Comparison of ENCODE assay signal across 11 cellular contexts in genomic region chr11:61384271-61385242, GRCh38. TPM values are rescaled to one million over a fixed set of nuclear protein-coding genes. Genes with fewer than 3 reads are reported as not detected.
DNase-seq lines count a peak whose midpoint lies in the region; ATAC-seq and TF ChIP-seq lines count a peak whose summit lies in the region.
"Had no signal": no experiment of that assay in that cellular context is flagged by ENCODE, and none has a peak within 500 bp of the region (broad histone marks: within the 10 kb centered on the region; RNA-seq: fewer than 3 reads in every experiment).

No MANE protein-coding gene starts in this region.

- no peak overlapping the region for H3K4me3 ChIP-seq in cardiac muscle cell
- H3K4me3 ChIP-seq in OCI-LY7 (ENCODE audit: low read depth, low read length, poor library complexity, severe bottlenecking): no peak overlapping the region
- H3K4me3 ChIP-seq in fibroblast of mammary gland (ENCODE audit: control insufficient read depth, low read depth, low read length): no peak overlapping the region
- H3K4me3 ChIP-seq: esophagus squamous epithelium had no signal

- no peaks in the 10 kb centered on the region for H3K79me2 ChIP-seq in OCI-LY7 (ENCODE audit: insufficient read depth, low read depth, low read length)

- peak; percentile 50 for TF ChIP-seq CTCF in cardiac muscle cell (IDR thresholded peaks at IDR 0.05; ENCODE audit: low read depth, low read length)
- no peak; the same call in 1 of the 2 replicates for TF ChIP-seq CTCF in OCI-LY7 (conservative IDR thresholded peaks at IDR 0.05; ENCODE audit: low read length)
- TF ChIP-seq CTCF in fibroblast of mammary gland (conservative IDR thresholded peaks at IDR 0.05; ENCODE audit: control insufficient read depth, insufficient read depth, low read depth, low read length): peak; percentile 67
- TF ChIP-seq CTCF in CD14-positive monocyte (IDR thresholded peaks at IDR 0.05): no peak

- no peak overlapping the region for H3K27ac ChIP-seq in cardiac muscle cell
- no peak overlapping the region for H3K27ac ChIP-seq in OCI-LY7 (ENCODE audit: low read depth, low read length, poor library complexity, severe bottlenecking)
- H3K27ac ChIP-seq: esophagus squamous epithelium had no signal

- H3K27me3 ChIP-seq in cardiac muscle cell: no peaks in the 10 kb centered on the region
- H3K27me3 ChIP-seq: esophagus squamous epithelium had no signal

- H3K27ac Mint-ChIP-seq in activated T-helper 1 cell treated with anti-CD3 and anti-CD28 coated beads, Interleukin-12 subunit alpha, Interleukin-12 subunit beta, Interleukin-2, Interleukin-4 antibody, amounts not matched to agents 30 ng/mL and 10 ng/mL and 1 ng/mL, durations not matched to agents 14 hours and 24 hours and 36 hours: no peak overlapping the region
- peak overlapping the region in 2 of 7 donors; percentile 36 to 80 for H3K27ac Mint-ChIP-seq in CD14-positive monocyte
- H3K27ac Mint-ChIP-seq: activated T-cell treated with anti-CD3 and anti-CD28 coated beads, Interleukin-2, amount 50 U/mL, for 24 hours had no signal

- no peaks in the 10 kb centered on the region for H3K36me3 Mint-ChIP-seq in activated T-helper 1 cell treated with anti-CD3 and anti-CD28 coated beads, Interleukin-12 subunit alpha, Interleukin-12 subunit beta, Interleukin-2, Interleukin-4 antibody, amounts not matched to agents 30 ng/mL and 10 ng/mL and 1 ng/mL, durations not matched to agents 14 hours and 24 hours and 36 hours (ENCODE audit: low read depth)
- H3K36me3 Mint-ChIP-seq in CD14-positive monocyte: peaks cover 0 to 1% of the 10 kb centered on the region in 2 donors

- H3K4me3 Mint-ChIP-seq in activated T-helper 1 cell treated with anti-CD3 and anti-CD28 coated beads, Interleukin-12 subunit alpha, Interleukin-12 subunit beta, Interleukin-2, Interleukin-4 antibody, amounts not matched to agents 30 ng/mL and 10 ng/mL and 1 ng/mL, durations not matched to agents 14 hours and 24 hours and 36 hours: no peak overlapping the region
- no peak overlapping the region for H3K4me3 Mint-ChIP-seq in CD14-positive monocyte
- H3K4me3 Mint-ChIP-seq: activated T-cell treated with anti-CD3 and anti-CD28 coated beads, Interleukin-2, amount 50 U/mL, for 24 hours had no signal

- H3K4me1 ChIP-seq in cardiac muscle cell (ENCODE audit: low read depth) (no peaks in the 10 kb centered on the region), OCI-LY7 (ENCODE audit: insufficient read depth, low read length, poor library complexity, severe bottlenecking) (no peaks in the 10 kb centered on the region)

- no peaks in the 10 kb centered on the region for H3K27me3 Mint-ChIP-seq in activated T-helper 1 cell treated with anti-CD3 and anti-CD28 coated beads, Interleukin-12 subunit alpha, Interleukin-12 subunit beta, Interleukin-2, Interleukin-4 antibody, amounts not matched to agents 30 ng/mL and 10 ng/mL and 1 ng/mL, durations not matched to agents 14 hours and 24 hours and 36 hours (ENCODE audit: insufficient read depth)
- peaks cover 2 to 9% (median 3%) of the 10 kb centered on the region in 3 donors for H3K27me3 Mint-ChIP-seq in CD14-positive monocyte (ENCODE audit: low read depth in 3 of 3)
- H3K27me3 Mint-ChIP-seq: activated T-cell treated with anti-CD3 and anti-CD28 coated beads, Interleukin-2, amount 50 U/mL, for 24 hours had no signal

- ATAC-seq in Right ventricle myocardium inferior: no peak
- no peak for ATAC-seq in HG03342 (IDR thresholded peaks at IDR 0.05; ENCODE audit: unreplicated experiment)
- ATAC-seq in HG02981 (IDR thresholded peaks at IDR 0.05; ENCODE audit: unreplicated experiment): no peak

- peaks cover 7% of the 10 kb centered on the region for H3K4me1 Mint-ChIP-seq in activated T-helper 1 cell treated with anti-CD3 and anti-CD28 coated beads, Interleukin-12 subunit alpha, Interleukin-12 subunit beta, Interleukin-2, Interleukin-4 antibody, amounts not matched to agents 30 ng/mL and 10 ng/mL and 1 ng/mL, durations not matched to agents 14 hours and 24 hours and 36 hours (ENCODE audit: low read depth)
- H3K4me1 Mint-ChIP-seq in CD14-positive monocyte: peaks cover 28% of the 10 kb centered on the region

- no peaks in the 10 kb centered on the region for H3K9me3 ChIP-seq in cardiac muscle cell (ENCODE audit: low read depth)
- no peaks in the 10 kb centered on the region for H3K9me3 ChIP-seq in OCI-LY7 (ENCODE audit: low read length)
- H3K9me3 ChIP-seq: Caco-2, esophagus squamous epithelium had no signal

- H3K9me3 Mint-ChIP-seq in activated T-helper 1 cell treated with anti-CD3 and anti-CD28 coated beads, Interleukin-12 subunit alpha, Interleukin-12 subunit beta, Interleukin-2, Interleukin-4 antibody, amounts not matched to agents 30 ng/mL and 10 ng/mL and 1 ng/mL, durations not matched to agents 14 hours and 24 hours and 36 hours: peaks cover 5% of the 10 kb centered on the region
- peaks cover 2 to 4% (median 2%) of the 10 kb centered on the region in 7 donors for H3K9me3 Mint-ChIP-seq in CD14-positive monocyte
- H3K9me3 Mint-ChIP-seq: activated T-cell treated with anti-CD3 and anti-CD28 coated beads, Interleukin-2, amount 50 U/mL, for 24 hours had no signal

- BruUV-seq in OCI-LY7 (replicated peaks; lab: Mats Ljungman, UMichigan): no TSS peak

- CTCF ChIA-PET in OCI-LY7 (lab: Charles Lee; ENCODE audit: unreplicated experiment): interaction anchor here (1.0 to 3.0 kb wide), 4 partner anchors 9 to 51 kb away, joined by 4 to 48 read pairs (median 7); partner anchors contain the start of genes DDB1 and TKFC

- H2AFZ ChIP-seq in OCI-LY7 (ENCODE audit: low read length): no peak overlapping the region

- intact Hi-C loops in Right ventricle myocardium inferior (cut with DNase I) (loop anchor here (1.0 kb wide), 1 partner anchor 48 kb away; no protein-coding TSS in a partner anchor), OCI-LY7 (cut with micrococcal nuclease; ENCODE audit: unreplicated experiment) (loop anchor here (1.0 kb wide), 2 partner anchors 48 to 130 kb away; no protein-coding TSS in a partner anchor), CD14-positive monocyte (cut with micrococcal nuclease) (loop anchor here (1.0 to 2.0 kb wide), 2 partner anchors 48 kb away; no protein-coding TSS in a partner anchor)
- intact Hi-C loops in activated T-helper 1 cell treated with anti-CD3 and anti-CD28 coated beads, Interleukin-12 subunit alpha, Interleukin-12 subunit beta, Interleukin-2, Interleukin-4 antibody, amounts not matched to agents 30 ng/mL and 10 ng/mL and 1 ng/mL, durations not matched to agents 14 hours and 24 hours and 36 hours (cut with micrococcal nuclease): loop anchor here (1.0 kb wide), 4 partner anchors 9 to 130 kb away; partner anchors contain the start of gene TMEM138

- no peaks in the 10 kb centered on the region for H3K36me3 ChIP-seq in cardiac muscle cell
- H3K36me3 ChIP-seq in OCI-LY7 (ENCODE audit: insufficient read depth, low read length): no peaks in the 10 kb centered on the region
- H3K36me3 ChIP-seq: esophagus squamous epithelium had no signal

- DNase-seq in cardiac muscle cell (ENCODE audit: low read depth in 1 of 2, low spot score in 1 of 2) (peak; percentile 14 to 68), Right ventricle myocardium inferior (ENCODE audit: missing footprints) (no peak), OCI-LY7 (ENCODE audit: low spot score) (peak; percentile 18), fibroblast of mammary gland (ENCODE audit: low read depth) (peak; percentile 62), CD14-positive monocyte (ENCODE audit: low spot score) (no peak)
- no peak for DNase-seq in activated T-helper 1 cell treated with anti-CD3 and anti-CD28 coated beads, Interleukin-12 subunit alpha, Interleukin-12 subunit beta, Interleukin-2, Interleukin-4 antibody, amounts not matched to agents 30 ng/mL and 10 ng/mL and 1 ng/mL, durations not matched to agents 14 hours and 24 hours and 36 hours (ENCODE audit: low spot score)
- DNase-seq: esophagus squamous epithelium had no signal

- no peaks in the 10 kb centered on the region for H4K20me1 ChIP-seq in OCI-LY7 (ENCODE audit: insufficient read depth, low read length)

- no peak overlapping the region for H3K4me2 ChIP-seq in OCI-LY7 (ENCODE audit: low read length)

- H3K9me2 ChIP-seq in OCI-LY7 (ENCODE audit: insufficient read depth, low read length): no peaks in the 10 kb centered on the region

- POLR2A ChIA-PET in OCI-LY7 (lab: Charles Lee): interaction anchor here (0.8 to 4.4 kb wide), 8 partner anchors 10 to 49 kb away, joined by 3 to 41 read pairs (median 4); partner anchors contain the start of gene TMEM138

RNA-seq across cellular contexts. Expression of gene TMEM216, which starts 7.8 kb away (rescaled TPM):
- total RNA-seq in cardiac muscle cell (12.5 and 19.3 TPM in 2 replicates), Right ventricle myocardium inferior (4.6 TPM), OCI-LY7 (2022) (1.8 and 2.5 TPM in 2 replicates)
- polyA plus RNA-seq in cardiac muscle cell (20.1 and 21.5 TPM in 2 replicates), CD14-positive monocyte (10 to 100 TPM; 30.1 to 31.2 TPM)
- total RNA-seq in OCI-LY7 (2014; rRNA removed; shearing (Covaris generic)): 0.64 and 1.4 TPM in 2 replicates
- 18.8 and 20.2 TPM in 2 replicates for total RNA-seq in activated T-helper 1 cell treated with anti-CD3 and anti-CD28 coated beads, Interleukin-12 subunit alpha, Interleukin-12 subunit beta, Interleukin-2, Interleukin-4 antibody, amounts not matched to agents 30 ng/mL and 10 ng/mL and 1 ng/mL, durations not matched to agents 14 hours and 24 hours and 36 hours

RNA-seq across cellular contexts. Expression of gene TMEM138, which starts 22.4 kb away (rescaled TPM):
- total RNA-seq in cardiac muscle cell: 13.8 and 25.2 TPM in 2 replicates
- polyA plus RNA-seq in cardiac muscle cell: 25.0 and 34.1 TPM in 2 replicates
- total RNA-seq in Right ventricle myocardium inferior: 18.0 TPM
- 25.8 and 31.1 TPM in 2 replicates for total RNA-seq in OCI-LY7 (2014; rRNA removed; shearing (Covaris generic))
- total RNA-seq in OCI-LY7 (2022): 48.8 and 51.5 TPM in 2 replicates
- 68.4 and 71.7 TPM in 2 replicates for total RNA-seq in activated T-helper 1 cell treated with anti-CD3 and anti-CD28 coated beads, Interleukin-12 subunit alpha, Interleukin-12 subunit beta, Interleukin-2, Interleukin-4 antibody, amounts not matched to agents 30 ng/mL and 10 ng/mL and 1 ng/mL, durations not matched to agents 14 hours and 24 hours and 36 hours
- polyA plus RNA-seq in CD14-positive monocyte: 10 to 100 TPM; 34.5 to 50.7 TPM

RNA-seq across cellular contexts. Expression of gene CYB561A3, which starts 22.9 kb away (rescaled TPM):
- total RNA-seq in cardiac muscle cell (7.8 and 13.5 TPM in 2 replicates), Right ventricle myocardium inferior (14.6 TPM), OCI-LY7 (2022) (58.2 and 63.8 TPM in 2 replicates)
- polyA plus RNA-seq in cardiac muscle cell (10.2 and 12.6 TPM in 2 replicates), CD14-positive monocyte (100 to 1,000 TPM; 112 TPM)
- total RNA-seq in OCI-LY7 (2014; rRNA removed; shearing (Covaris generic)): 21.7 and 28.1 TPM in 2 replicates
- total RNA-seq in activated T-helper 1 cell treated with anti-CD3 and anti-CD28 coated beads, Interleukin-12 subunit alpha, Interleukin-12 subunit beta, Interleukin-2, Interleukin-4 antibody, amounts not matched to agents 30 ng/mL and 10 ng/mL and 1 ng/mL, durations not matched to agents 14 hours and 24 hours and 36 hours: 38.1 and 42.3 TPM in 2 replicates

RNA-seq across cellular contexts. Expression of gene CPSF7, which starts 45.2 kb away (rescaled TPM):
- total RNA-seq in cardiac muscle cell: 46.9 and 64.7 TPM in 2 replicates
- polyA plus RNA-seq in cardiac muscle cell: 34.6 and 55.5 TPM in 2 replicates
- total RNA-seq in Right ventricle myocardium inferior: 36.5 TPM
- total RNA-seq in OCI-LY7 (2014; rRNA removed; shearing (Covaris generic)): 56.1 and 69.4 TPM in 2 replicates
- 128 and 153 TPM in 2 replicates for total RNA-seq in OCI-LY7 (2022)
- 141 and 148 TPM in 2 replicates for total RNA-seq in activated T-helper 1 cell treated with anti-CD3 and anti-CD28 coated beads, Interleukin-12 subunit alpha, Interleukin-12 subunit beta, Interleukin-2, Interleukin-4 antibody, amounts not matched to agents 30 ng/mL and 10 ng/mL and 1 ng/mL, durations not matched to agents 14 hours and 24 hours and 36 hours
- polyA plus RNA-seq in CD14-positive monocyte: 10 to 100 TPM; 12.5 to 20.1 TPM

RNA-seq across cellular contexts. Expression of gene SDHAF2, which starts 45.4 kb away (rescaled TPM):
- total RNA-seq in cardiac muscle cell: 21.3 and 28.1 TPM in 2 replicates
- polyA plus RNA-seq in cardiac muscle cell: 55.8 and 67.4 TPM in 2 replicates
- 36.8 TPM for total RNA-seq in Right ventricle myocardium inferior
- 40.6 and 41.2 TPM in 2 replicates for total RNA-seq in OCI-LY7 (2014; rRNA removed; shearing (Covaris generic))
- total RNA-seq in OCI-LY7 (2022): 28.0 and 33.3 TPM in 2 replicates
- 49.5 and 58.1 TPM in 2 replicates for total RNA-seq in activated T-helper 1 cell treated with anti-CD3 and anti-CD28 coated beads, Interleukin-12 subunit alpha, Interleukin-12 subunit beta, Interleukin-2, Interleukin-4 antibody, amounts not matched to agents 30 ng/mL and 10 ng/mL and 1 ng/mL, durations not matched to agents 14 hours and 24 hours and 36 hours
- polyA plus RNA-seq in CD14-positive monocyte: 10 to 100 TPM; 64.8 to 70.2 TPM

Comparison
In these comparisons a context has a peak if more than half of its experiments do, and no peak if none do; other contexts are left out.
1. DNase-seq: peak in cardiac muscle cell (2 of 2), OCI-LY7 (single experiment) and fibroblast of mammary gland (single experiment); none in Right ventricle myocardium inferior (single experiment), activated T-helper 1 cell treated with anti-CD3 and anti-CD28 coated beads, Interleukin-12 subunit alpha, Interleukin-12 subunit beta, Interleukin-2, Interleukin-4 antibody, amounts not matched to agents 30 ng/mL and 10 ng/mL and 1 ng/mL, durations not matched to agents 14 hours and 24 hours and 36 hours (single experiment) and CD14-positive monocyte (single experiment).
2. CTCF ChIP-seq: peak in cardiac muscle cell (single experiment) and fibroblast of mammary gland (single experiment); none in OCI-LY7 (single experiment) and CD14-positive monocyte (single experiment).